ENCODE assay signal across 8 cellular contexts in genomic region chr14:24189059-24189375, GRCh38. TPM values are rescaled to one million over a fixed set of nuclear protein-coding genes. Genes with fewer than 3 reads are reported as not detected.
DNase-seq lines count a peak whose midpoint lies in the region; TF ChIP-seq lines count a peak whose summit lies in the region.

No MANE protein-coding gene starts in this region.

- peaks cover 66% of the 10 kb centered on the region for H3K36me3 Mint-ChIP-seq in Caco-2 (ENCODE audit: insufficient read depth, unreplicated experiment)
- peaks cover 53% of the 10 kb centered on the region for H3K36me3 Mint-ChIP-seq in endodermal cell (ENCODE audit: low read depth)

- H3K4me1 ChIP-seq in Caco-2: no peaks in the 10 kb centered on the region
- H3K4me1 ChIP-seq in OCI-LY7 (ENCODE audit: insufficient read depth, low read length, poor library complexity, severe bottlenecking): peaks cover 18% of the 10 kb centered on the region
- H3K4me1 ChIP-seq in endodermal cell (ENCODE audit: control insufficient read depth, insufficient read depth, low read length): no peaks in the 10 kb centered on the region
- peaks cover 2 to 3% of the 10 kb centered on the region in 2 experiments for H3K4me1 ChIP-seq in trophoblast cell (ENCODE audit: control insufficient read depth in 1 of 2, insufficient read depth in 2 of 2, low read length in 2 of 2)

- H2AFZ ChIP-seq in OCI-LY7 (ENCODE audit: low read length) (peak overlapping the region; percentile 19; the same call in 1 of the 2 replicates), trophoblast cell (ENCODE audit: insufficient read depth, low read length, poor library complexity) (no peak overlapping the region)

- H3K79me2 ChIP-seq in OCI-LY7 (ENCODE audit: insufficient read depth, low read depth, low read length): peaks cover 11% of the 10 kb centered on the region; the same call in 1 of the 2 replicates
- H3K79me2 ChIP-seq in trophoblast cell (ENCODE audit: control insufficient read depth, insufficient read depth, low read length, poor library complexity): peaks cover 4% of the 10 kb centered on the region

- CTCF ChIA-PET in Caco-2 (lab: Charles Lee): interaction anchor here (0.5 kb wide), 1 partner anchor 85 kb away, joined by 9 read pairs; no protein-coding TSS in a partner anchor
- CTCF ChIA-PET in OCI-LY7 (lab: Charles Lee; ENCODE audit: unreplicated experiment): no interaction called here

- peak overlapping the region; percentile 41 for H4K8ac ChIP-seq in trophoblast cell (ENCODE audit: low read depth, low read length)

- no peak overlapping the region for H4K12ac ChIP-seq in trophoblast cell (ENCODE audit: low read depth, low read length)

- H3K4me3 ChIP-seq in Caco-2 (ENCODE audit: low read depth, low read length) (peak overlapping the region; percentile 63), OCI-LY7 (ENCODE audit: low read depth, low read length, poor library complexity, severe bottlenecking) (peak overlapping the region; percentile 85), endodermal cell (ENCODE audit: low read length) (peak overlapping the region; percentile 89), trophoblast cell (ENCODE audit: low read depth, low read length) (no peak overlapping the region)

- H3K9me3 ChIP-seq in Caco-2: no peaks in the 10 kb centered on the region
- no peaks in the 10 kb centered on the region for H3K9me3 ChIP-seq in OCI-LY7 (ENCODE audit: low read length)
- no peaks in the 10 kb centered on the region for H3K9me3 ChIP-seq in endodermal cell (ENCODE audit: control insufficient read depth, low read length)
- H3K9me3 ChIP-seq in trophoblast cell (ENCODE audit: insufficient read depth, low read depth, low read length): peaks cover 1% of the 10 kb centered on the region

- H3K4me2 ChIP-seq in OCI-LY7 (ENCODE audit: low read length) (peak overlapping the region; percentile 93), trophoblast cell (ENCODE audit: low read length) (no peak overlapping the region)

- intact Hi-C loops in Caco-2 (cut with micrococcal nuclease; ENCODE audit: unreplicated experiment): loop anchor here (2.0 kb wide), 1 partner anchor 74 kb away; the partner anchor contains the start of genes DCAF11 and NRL
- intact Hi-C loops in OCI-LY7 (cut with micrococcal nuclease; ENCODE audit: unreplicated experiment): loop anchor here (2.0 kb wide), 3 partner anchors 28 to 54 kb away; partner anchors contain the start of genes EMC9, IRF9 and TINF2

- no peak overlapping the region for H3K18ac ChIP-seq in trophoblast cell (ENCODE audit: low read length)

- H2BK12ac ChIP-seq in trophoblast cell (ENCODE audit: low read length): no peak overlapping the region

- no peaks in the 10 kb centered on the region for H3K9me2 ChIP-seq in OCI-LY7 (ENCODE audit: insufficient read depth, low read length)

- no peaks in the 10 kb centered on the region for H4K20me1 ChIP-seq in OCI-LY7 (ENCODE audit: insufficient read depth, low read length)

- H4K91ac ChIP-seq in trophoblast cell (ENCODE audit: low read depth, low read length): no peak overlapping the region

- H2BK5ac ChIP-seq in trophoblast cell (ENCODE audit: low read depth, low read length, poor library complexity): no peak overlapping the region

- BruUV-seq in Caco-2 (replicated peaks; lab: Mats Ljungman, UMichigan) (TSS peak; percentile 64), OCI-LY7 (replicated peaks; lab: Mats Ljungman, UMichigan) (no TSS peak)

- peaks cover 4% of the 10 kb centered on the region for H3K79me1 ChIP-seq in trophoblast cell (ENCODE audit: low read length)

- H3K27ac ChIP-seq in OCI-LY7 (ENCODE audit: low read depth, low read length, poor library complexity, severe bottlenecking) (peak overlapping the region; percentile 26), endodermal cell (ENCODE audit: low read depth, low read length) (no peak overlapping the region), trophoblast cell (ENCODE audit: low read depth, low read length) (no peak overlapping the region)

- no peak overlapping the region for H3K23ac ChIP-seq in trophoblast cell (ENCODE audit: low read length)

- POLR2A ChIA-PET in Caco-2 (lab: Charles Lee): interaction anchor here (1.0 to 1.6 kb wide), 6 partner anchors 42 to 253 kb away, joined by 4 to 6 read pairs (median 5); partner anchors contain the start of genes DCAF11, EMC9, NRL and PCK2
- POLR2A ChIA-PET in OCI-LY7 (lab: Charles Lee): interaction anchor here (0.6 kb wide), 1 partner anchor 28 kb away, joined by 3 read pairs; the partner anchor contains the start of gene IRF9

- H3K27me3 ChIP-seq in Caco-2 (replicated peaks; ENCODE audit: control insufficient read depth, insufficient read depth, low read length): no peaks in the 10 kb centered on the region
- H3K27me3 ChIP-seq in endodermal cell (ENCODE audit: control insufficient read depth, insufficient read depth, low read length, poor library complexity, severe bottlenecking): no peaks in the 10 kb centered on the region
- no peaks in the 10 kb centered on the region for H3K27me3 ChIP-seq in trophoblast cell (ENCODE audit: insufficient read depth, low read length)

- H3K4me1 Mint-ChIP-seq in Caco-2 (ENCODE audit: low read depth, unreplicated experiment) (peaks cover 14% of the 10 kb centered on the region), endodermal cell (peaks cover 6% of the 10 kb centered on the region)

- H3K9me3 Mint-ChIP-seq in Caco-2 (ENCODE audit: unreplicated experiment): no peaks in the 10 kb centered on the region
- no peaks in the 10 kb centered on the region for H3K9me3 Mint-ChIP-seq in endodermal cell

- no peak overlapping the region for H2AK5ac ChIP-seq in trophoblast cell (ENCODE audit: low read length)

- H2BK120ac ChIP-seq in trophoblast cell (ENCODE audit: insufficient read depth, low read length, poor library complexity): no peak overlapping the region

- no peak overlapping the region for H3K4ac ChIP-seq in trophoblast cell (ENCODE audit: low read depth, low read length)

- H3K27me3 Mint-ChIP-seq in Caco-2 (ENCODE audit: insufficient read depth, unreplicated experiment) (no peaks in the 10 kb centered on the region), endodermal cell (ENCODE audit: insufficient read depth) (no peaks in the 10 kb centered on the region)

- DNase-seq in Caco-2 (no peak), OCI-LY7 (ENCODE audit: low spot score) (no peak), endodermal cell (no peak), trophoblast cell (no peak), NCI-H2029 treated with DMSO at 0.1 percent for 48 hours (lab: John Stamatoyannopoulos, UW) (no peak), AG08395 (ENCODE audit: low spot score) (no peak), NCI-H1105 (lab: John Stamatoyannopoulos, UW) (no peak), AG08396 (ENCODE audit: low spot score) (no peak)

- no peak overlapping the region for H3K14ac ChIP-seq in trophoblast cell (ENCODE audit: low read length)

- no peak for TF ChIP-seq CTCF in Caco-2 (IDR thresholded peaks at IDR 0.05; ENCODE audit: insufficient read depth in 1 of 2, low read depth in 1 of 2, low read length in 1 of 2, severe bottlenecking in 1 of 2, unreplicated experiment in 1 of 2)
- no peak for TF ChIP-seq CTCF in OCI-LY7 (conservative IDR thresholded peaks at IDR 0.05; ENCODE audit: low read length)
- no peak for TF ChIP-seq CTCF in endodermal cell (conservative IDR thresholded peaks at IDR 0.05)

- H3K27ac Mint-ChIP-seq in Caco-2 (ENCODE audit: unreplicated experiment): peak overlapping the region; percentile 94
- H3K27ac Mint-ChIP-seq in endodermal cell: peak overlapping the region; percentile 3

- H3K9ac ChIP-seq in endodermal cell (ENCODE audit: extremely low read depth, low read length, poor library complexity, severe bottlenecking) (no peak overlapping the region), trophoblast cell (ENCODE audit: low read length) (no peak overlapping the region)

- H3K4me3 Mint-ChIP-seq in Caco-2 (ENCODE audit: unreplicated experiment) (peak overlapping the region; percentile 92), endodermal cell (peak overlapping the region; percentile 89)

- WGBS in endodermal cell (ENCODE audit: insufficient coverage in 1 of 2, insufficient read length in 1 of 2), 2 experiments: 11% methylated on average over 3 of the region's 3 CpGs; no CpG with 5 or more reads in 1 of the 2 experiments
- no CpG with 5 or more reads among the region's 3 CpGs for WGBS in trophoblast cell (ENCODE audit: extremely low coverage, insufficient coverage, insufficient read length)

- H3K36me3 ChIP-seq in Caco-2 (ENCODE audit: control insufficient read depth, insufficient read depth, low read length): peaks cover 3% of the 10 kb centered on the region
- peaks cover 58% of the 10 kb centered on the region for H3K36me3 ChIP-seq in OCI-LY7 (ENCODE audit: insufficient read depth, low read length)
- peaks cover 71% of the 10 kb centered on the region for H3K36me3 ChIP-seq in endodermal cell (ENCODE audit: control insufficient read depth, insufficient read depth, low read length)
- H3K36me3 ChIP-seq in trophoblast cell (ENCODE audit: control insufficient read depth in 1 of 2, insufficient read depth in 2 of 2, low read length in 2 of 2): peaks cover 42 to 59% of the 10 kb centered on the region in 2 experiments

RNA-seq across cellular contexts. Expression of gene IPO4, which starts 0.4 kb away (rescaled TPM):
- total RNA-seq in Caco-2 (2022) (85.4 and 95.8 TPM in 2 replicates), OCI-LY7 (2022) (49.3 and 53.1 TPM in 2 replicates), endodermal cell (10 to 100 TPM; 56.3 to 67.4 TPM)
- 48.4 and 59.2 TPM in 2 replicates for total RNA-seq in OCI-LY7 (2014; rRNA removed; shearing (Covaris generic))
- polyA plus RNA-seq in endodermal cell (2013, experiment 1 of 2): 30.3 TPM
- 28.8 TPM for polyA plus RNA-seq in endodermal cell (2013, experiment 2 of 2)
- polyA plus RNA-seq in trophoblast cell (2013): 12.1 and 13.6 TPM in 2 replicates

RNA-seq across cellular contexts. Expression of gene TM9SF1, which starts 6.2 kb away (rescaled TPM):
- total RNA-seq in Caco-2 (2022) (41.9 and 47.1 TPM in 2 replicates), OCI-LY7 (2022) (23.1 and 27.8 TPM in 2 replicates), endodermal cell (10 to 100 TPM; 37.4 to 40.8 TPM)
- 23.4 and 31.3 TPM in 2 replicates for total RNA-seq in OCI-LY7 (2014; rRNA removed; shearing (Covaris generic))
- polyA plus RNA-seq in endodermal cell (2013, experiment 1 of 2): 38.3 TPM
- polyA plus RNA-seq in endodermal cell (2013, experiment 2 of 2): 34.4 TPM
- polyA plus RNA-seq in trophoblast cell (2013): 42.6 and 43.9 TPM in 2 replicates

RNA-seq across cellular contexts. Expression of gene TSSK4, which starts 16.5 kb away (rescaled TPM):
- total RNA-seq in Caco-2 (2022) (not detected in 2 replicates), OCI-LY7 (2022) (1.1 and 1.5 TPM in 2 replicates), endodermal cell (under 1 TPM; 0.38 to 0.51 TPM)
- not detected in 2 replicates for total RNA-seq in OCI-LY7 (2014; rRNA removed; shearing (Covaris generic))
- not detected for polyA plus RNA-seq in endodermal cell (2013, experiment 1 of 2)
- not detected for polyA plus RNA-seq in endodermal cell (2013, experiment 2 of 2)
- polyA plus RNA-seq in trophoblast cell (2013): 0.14 and 0.17 TPM in 2 replicates

RNA-seq across cellular contexts. Expression of gene REC8, which starts 17.1 kb away (rescaled TPM):
- total RNA-seq in Caco-2 (2022): 8.4 and 10.6 TPM in 2 replicates
- total RNA-seq in OCI-LY7 (2014; rRNA removed; shearing (Covaris generic)): 4.3 and 9.8 TPM in 2 replicates
- total RNA-seq in OCI-LY7 (2022): 12.6 and 14.2 TPM in 2 replicates
- total RNA-seq in endodermal cell: 10 to 100 TPM; 60.3 to 98.3 TPM
- 86.1 TPM for polyA plus RNA-seq in endodermal cell (2013, experiment 1 of 2)
- polyA plus RNA-seq in endodermal cell (2013, experiment 2 of 2): 69.8 TPM
- polyA plus RNA-seq in trophoblast cell (2013): 9.3 and 9.4 TPM in 2 replicates

RNA-seq across cellular contexts. Expression of gene CHMP4A, which starts 24.3 kb away (rescaled TPM):
- total RNA-seq in Caco-2 (2022): 57.7 and 58.7 TPM in 2 replicates
- 48.5 and 65.7 TPM in 2 replicates for total RNA-seq in OCI-LY7 (2014; rRNA removed; shearing (Covaris generic))
- total RNA-seq in OCI-LY7 (2022): 67.6 and 72.9 TPM in 2 replicates
- 10 to 100 TPM; 38.8 to 44.3 TPM for total RNA-seq in endodermal cell
- 43.0 TPM for polyA plus RNA-seq in endodermal cell (2013, experiment 1 of 2)
- 44.3 TPM for polyA plus RNA-seq in endodermal cell (2013, experiment 2 of 2)
- 27.7 and 29.0 TPM in 2 replicates for polyA plus RNA-seq in trophoblast cell (2013)
